9 cellular contexts compared by ENCODE assay signal in genomic region chr6:129576456-129576855, GRCh38.
"Had no signal": no experiment of that assay in that cellular context is flagged by ENCODE, and none has a peak within 500 bp of the region (broad histone marks: within the 10 kb centered on the region; RNA-seq: fewer than 3 reads in every experiment).

No MANE protein-coding gene starts in this region.

- DNase-seq: GM23248, GOT3, Karpas-422, KBM-7 had no signal

- H3K27ac Mint-ChIP-seq: IgD-negative memory B cell had no signal

- H3K4me2 ChIP-seq: KMS-11 had no signal

- H3K27me3 Mint-ChIP-seq: IgD-negative memory B cell had no signal

- H3K9ac ChIP-seq: KMS-11 had no signal

- H3K27ac ChIP-seq: HL-60, KMS-11 had no signal

- H3K9me3 ChIP-seq: HAP-1 had no signal

- H3K4me3 Mint-ChIP-seq: IgD-negative memory B cell had no signal

- FAIRE-seq: H54 had no signal

- H3K4me3 ChIP-seq: GM23248, HAP-1 had no signal

- H3K36me3 ChIP-seq: HAP-1 had no signal
